ENCODE assay signal across 15 cellular contexts in the genomic region with DNA sequence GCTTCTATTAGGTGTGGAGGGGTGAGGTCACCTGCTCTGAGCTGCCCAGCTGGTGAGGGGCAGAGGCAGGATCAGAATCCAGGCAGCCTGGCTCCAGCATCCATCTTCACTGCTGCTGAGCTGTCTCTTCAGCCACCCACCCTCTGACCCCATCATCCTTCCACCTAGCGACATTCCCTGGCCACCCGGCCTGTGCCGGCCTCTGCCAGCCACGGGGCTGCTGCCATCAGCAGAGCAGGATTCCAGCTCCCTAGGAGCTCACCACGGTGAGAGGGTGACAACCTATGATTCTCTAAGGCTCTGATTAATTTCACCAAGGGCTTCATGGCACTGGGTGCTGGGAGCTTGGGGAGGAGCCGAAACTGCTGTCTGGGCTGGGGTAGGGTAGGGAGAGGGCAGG. TPM values are rescaled to one million over a fixed set of nuclear protein-coding genes. Genes with fewer than 3 reads are reported as not detected.
"Had no signal": no experiment of that assay in that cellular context is flagged by ENCODE, and none has a peak within 500 bp of the region (broad histone marks: within the 10 kb centered on the region; RNA-seq: fewer than 3 reads in every experiment).

No MANE protein-coding gene starts in this region.

- H3K9me3 Mint-ChIP-seq: activated CD4-positive, alpha-beta memory T cell treated with anti-CD3 and anti-CD28 coated beads for 36 hours; activated naive CD4-positive, alpha-beta T cell treated with anti-CD3 and anti-CD28 coated beads for 36 hours; central memory CD8-positive, alpha-beta T cell; nephron progenitor cell; stimulated activated naive CD8-positive, alpha-beta T cell treated with anti-CD3 and anti-CD28 coated beads, Interleukin-15, Interleukin-2, amounts not matched to agents 100 ng/mL and 50 ng/mL, for 24 hours; T-helper 1 cell treated with Interleukin-12 subunit alpha and Interleukin-12 subunit beta and Interleukin-4 antibody, amounts not matched to agents 30 μg/mL and 1 μg/mL, for 36 hours had no signal

- H3K4me1 Mint-ChIP-seq: central memory CD8-positive, alpha-beta T cell had no signal

- H3K36me3 ChIP-seq: brain microvascular endothelial cell, tibial artery had no signal

- ATAC-seq: foreskin keratinocyte had no signal

- H3K4me3 Mint-ChIP-seq: activated CD4-positive, alpha-beta memory T cell treated with anti-CD3 and anti-CD28 coated beads for 36 hours; activated naive CD4-positive, alpha-beta T cell treated with anti-CD3 and anti-CD28 coated beads for 36 hours; central memory CD8-positive, alpha-beta T cell; nephron progenitor cell; stimulated activated naive CD8-positive, alpha-beta T cell treated with anti-CD3 and anti-CD28 coated beads, Interleukin-15, Interleukin-2, amounts not matched to agents 100 ng/mL and 50 ng/mL, for 24 hours; T-helper 1 cell treated with Interleukin-12 subunit alpha and Interleukin-12 subunit beta and Interleukin-4 antibody, amounts not matched to agents 30 μg/mL and 1 μg/mL, for 36 hours had no signal

- DNase-seq: activated CD4-positive, alpha-beta memory T cell treated with anti-CD3 and anti-CD28 coated beads for 36 hours; activated CD4-positive, alpha-beta T cell treated with anti-CD3 and anti-CD28 coated beads for 48 hours; activated CD4-positive, CD25-positive, alpha-beta regulatory T cell; activated naive CD4-positive, alpha-beta T cell treated with anti-CD3 and anti-CD28 coated beads for 36 hours; activated T-cell treated with anti-CD3 and anti-CD28 coated beads, Interleukin-2, amount 50 U/mL, for 48 hours; effector memory CD4-positive, alpha-beta T cell; nephron progenitor cell; T1000 had no signal

- H3K27me3 ChIP-seq: brain microvascular endothelial cell, hepatocyte had no signal

- H3K4me1 ChIP-seq: foreskin keratinocyte had no signal

- H3K27ac Mint-ChIP-seq: activated CD4-positive, alpha-beta memory T cell treated with anti-CD3 and anti-CD28 coated beads for 36 hours; activated naive CD4-positive, alpha-beta T cell treated with anti-CD3 and anti-CD28 coated beads for 36 hours; stimulated activated naive CD8-positive, alpha-beta T cell treated with anti-CD3 and anti-CD28 coated beads, Interleukin-15, Interleukin-2, amounts not matched to agents 100 ng/mL and 50 ng/mL, for 24 hours; T-helper 1 cell treated with Interleukin-12 subunit alpha and Interleukin-12 subunit beta and Interleukin-4 antibody, amounts not matched to agents 30 μg/mL and 1 μg/mL, for 36 hours had no signal

- H3K9me3 ChIP-seq: tibial artery had no signal

- H3K36me3 Mint-ChIP-seq: activated CD4-positive, alpha-beta memory T cell treated with anti-CD3 and anti-CD28 coated beads for 36 hours had no signal

- H2AFZ ChIP-seq: hepatocyte had no signal

- H3K27ac ChIP-seq: brain microvascular endothelial cell, foreskin keratinocyte, hepatocyte, tibial artery had no signal

- H3K4me3 ChIP-seq: hepatocyte, tibial artery had no signal

- H3K4me2 ChIP-seq: hepatocyte had no signal

RNA-seq across cellular contexts. Expression of gene ALPL, which starts 32.1 kb away (rescaled TPM):
- total RNA-seq: activated CD4-positive, alpha-beta memory T cell treated with anti-CD3 and anti-CD28 coated beads for 36 hours; activated naive CD4-positive, alpha-beta T cell treated with anti-CD3 and anti-CD28 coated beads for 36 hours; foreskin keratinocyte had no signal
